In genomic region chr4:27770895-27771294, GRCh38 we compare ENCODE assay signal across 23 cellular contexts.
"Had no signal": no experiment of that assay in that cellular context is flagged by ENCODE, and none has a peak within 500 bp of the region (broad histone marks: within the 10 kb centered on the region; RNA-seq: fewer than 3 reads in every experiment).

No MANE protein-coding gene starts in this region.

- H3K9me3 ChIP-seq: SJCRH30 had no signal

- H3K27ac ChIP-seq: HL-60, KMS-11, SJCRH30 had no signal

- H3K4me3 ChIP-seq: SJCRH30 had no signal

- H3K36me3 ChIP-seq: SJCRH30 had no signal

- DNase-seq: IMR-90; Kasumi-1; MM.1S; NCI-H1092 treated with DMSO at 0.1 percent for 48 hours; NCI-H1436 treated with DMSO at 0.1 percent for 48 hours; NCI-H1694; NCI-H187 treated with DMSO at 0.1 percent for 48 hours; NCI-H2029 treated with DMSO at 0.1 percent for 48 hours; NCI-H226; NCI-H510A; NCI-H524 treated with DMSO at 0.1 percent for 48 hours; NCI-H69; NCI-H774; NK-92 treated with Interleukin-12 subunit alpha and Interleukin-12 subunit beta, amount 100 ng/mL, for 24 hours; PC-3; SHP77 treated with DMSO at 0.1 percent for 48 hours; SJCRH30; T-helper 1 cell; T-helper 17 cell had no signal

- H3K4me2 ChIP-seq: KMS-11 had no signal

- H3K9ac ChIP-seq: KMS-11 had no signal

- ATAC-seq: Panc1, PC-3, Right ventricle myocardium inferior, T-helper 17 cell had no signal

- H3K27me3 ChIP-seq: SJCRH30 had no signal
